Comparison of ENCODE assay signal across 1 cellular context in genomic region chr22:26658671-26659478, GRCh38.
TF ChIP-seq lines count a peak whose summit lies in the region.

No MANE protein-coding gene starts in this region.

TF ChIP-seq in K562, 482 proteins besides CTCF, POLR2A, EP300 and RAD21 (continued from another document and continues in another):
- TF ChIP-seq HMBOX1 (IDR thresholded peaks at IDR 0.05) (no peak), HOMEZ (CRISPR knock-in tag; IDR thresholded peaks at IDR 0.05) (no peak), U2AF1 (optimal IDR thresholded peaks at IDR 0.05; ENCODE audit: low read depth, low read length) (no peak), PHTF2 (CRISPR knock-in tag; IDR thresholded peaks at IDR 0.05) (no peak), SREBF2 (CRISPR knock-in tag; IDR thresholded peaks at IDR 0.05) (no peak), EWSR1 (IDR thresholded peaks at IDR 0.05; ENCODE audit: borderline replicate concordance, low read depth, partially characterized antibody) (no peak), HDGF (IDR thresholded peaks at IDR 0.05) (no peak), ZBTB11 (CRISPR knock-in tag; IDR thresholded peaks at IDR 0.05) (no peak), ZBTB9 (CRISPR knock-in tag; IDR thresholded peaks at IDR 0.05) (no peak), ILK (tag; IDR thresholded peaks at IDR 0.05; ENCODE audit: borderline replicate concordance, low read depth) (no peak), NCOA1 (IDR thresholded peaks at IDR 0.05; ENCODE audit: low read depth) (0 out of 2 replicates have a peak, but pooled peaks have one; percentile 30), ZNF41 (CRISPR knock-in tag; conservative IDR thresholded peaks at IDR 0.05) (no peak), MEF2A (IDR thresholded peaks at IDR 0.05; ENCODE audit: control insufficient read depth, low read depth, low read length) (no peak), TCF7 (IDR thresholded peaks at IDR 0.05; ENCODE audit: borderline replicate concordance) (no peak), HSF4 (CRISPR knock-in tag; IDR thresholded peaks at IDR 0.05; ENCODE audit: borderline replicate concordance) (no peak), TEAD2 (tag; IDR thresholded peaks at IDR 0.05) (no peak), ZBTB33 (CRISPR knock-in tag; IDR thresholded peaks at IDR 0.05) (no peak), EP400 (IDR thresholded peaks at IDR 0.05) (peak; percentile 86), ZNF830 (CRISPR knock-in tag; IDR thresholded peaks at IDR 0.05) (no peak), KDM5B (IDR thresholded peaks at IDR 0.05; ENCODE audit: insufficient replicate concordance, low read depth, low read length) (no peak), STAT6 (CRISPR knock-in tag; IDR thresholded peaks at IDR 0.05) (no peak), ZNF766 (CRISPR knock-in tag; conservative IDR thresholded peaks at IDR 0.05) (no peak), ZNF224 (CRISPR knock-in tag; IDR thresholded peaks at IDR 0.05) (no peak), HDAC1 (IDR thresholded peaks at IDR 0.05) (peak in 1 of 2 experiments; percentile 91; a peak in 2 of 4 replicates), SMARCC2 (IDR thresholded peaks at IDR 0.05; ENCODE audit: low read depth) (0 out of 2 replicates have a peak, but pooled peaks have one; percentile 62), POLR2B (IDR thresholded peaks at IDR 0.05; ENCODE audit: low read depth, partially characterized antibody) (no peak), ZNF644 (tag; IDR thresholded peaks at IDR 0.05; ENCODE audit: low read depth) (no peak), MAFG (tag; conservative IDR thresholded peaks at IDR 0.05) (peak; percentile 99), USF1 (CRISPR knock-in tag; IDR thresholded peaks at IDR 0.05) (peak; percentile 86), PHF21A (IDR thresholded peaks at IDR 0.05; ENCODE audit: borderline replicate concordance, low read depth) (no peak), ATF6 (CRISPR knock-in tag; IDR thresholded peaks at IDR 0.05) (no peak), ZNF507 (tag; conservative IDR thresholded peaks at IDR 0.05) (no peak), NEUROD1 (IDR thresholded peaks at IDR 0.05; ENCODE audit: borderline replicate concordance, low read depth, low read length, partially characterized antibody) (peak; percentile 34), ZFP30 (CRISPR knock-in tag; IDR thresholded peaks at IDR 0.05; ENCODE audit: borderline replicate concordance) (no peak), ZNF140 (CRISPR knock-in tag; IDR thresholded peaks at IDR 0.05) (no peak), NRF1 (conservative IDR thresholded peaks at IDR 0.05 in 1 of 2, IDR thresholded peaks at IDR 0.05 in 1 of 2) (peak; percentile 51 to 60), ZNF592 (IDR thresholded peaks at IDR 0.05) (peak; percentile 44; the same call in 1 of the 2 replicates)
